ENCODE assay signal across 10 cellular contexts in genomic region chr2:190530211-190530639, GRCh38. TPM values are rescaled to one million over a fixed set of nuclear protein-coding genes. Genes with fewer than 3 reads are reported as not detected.
DNase-seq lines count a peak whose midpoint lies in the region; ATAC-seq lines count a peak whose summit lies in the region.
"Had no signal": no experiment of that assay in that cellular context is flagged by ENCODE, and none has a peak within 500 bp of the region (broad histone marks: within the 10 kb centered on the region; RNA-seq: fewer than 3 reads in every experiment).

No MANE protein-coding gene starts in this region.

- no peaks in the 10 kb centered on the region for H3K9me3 Mint-ChIP-seq in activated naive CD4-positive, alpha-beta T cell treated with anti-CD3 and anti-CD28 coated beads, Interleukin-2, amount 50 U/mL, for 24 hours
- H3K9me3 Mint-ChIP-seq in T-cell = no peaks in the 10 kb centered on the region
- no peaks in the 10 kb centered on the region for H3K9me3 Mint-ChIP-seq in stimulated activated effector memory CD8-positive, alpha-beta T cell treated with anti-CD3 and anti-CD28 coated beads, Interleukin-12 subunit alpha, Interleukin-12 subunit beta, amount 100 ng/mL, for 72 hours

- H3K36me3 Mint-ChIP-seq in activated naive CD4-positive, alpha-beta T cell treated with anti-CD3 and anti-CD28 coated beads, Interleukin-2, amount 50 U/mL, for 24 hours = no peaks in the 10 kb centered on the region
- H3K36me3 Mint-ChIP-seq in T-cell = peaks cover 3% of the 10 kb centered on the region
- peaks cover 9% of the 10 kb centered on the region for H3K36me3 Mint-ChIP-seq in stimulated activated effector memory CD8-positive, alpha-beta T cell treated with anti-CD3 and anti-CD28 coated beads, Interleukin-12 subunit alpha, Interleukin-12 subunit beta, amount 100 ng/mL, for 72 hours

- H3K27ac Mint-ChIP-seq in activated naive CD4-positive, alpha-beta T cell treated with anti-CD3 and anti-CD28 coated beads, Interleukin-2, amount 50 U/mL, for 24 hours = peak overlapping the region; percentile 52
- H3K27ac Mint-ChIP-seq in T-cell = peak overlapping the region; percentile 20 to 66
- H3K27ac Mint-ChIP-seq in stimulated activated effector memory CD8-positive, alpha-beta T cell treated with anti-CD3 and anti-CD28 coated beads, Interleukin-12 subunit alpha, Interleukin-12 subunit beta, amount 100 ng/mL, for 72 hours = peak overlapping the region; percentile 13

- no peak overlapping the region for H3K4me3 Mint-ChIP-seq in activated naive CD4-positive, alpha-beta T cell treated with anti-CD3 and anti-CD28 coated beads, Interleukin-2, amount 50 U/mL, for 24 hours
- peak overlapping the region in 2 of 3 donors; percentile 4 to 5 for H3K4me3 Mint-ChIP-seq in T-cell
- H3K4me3 Mint-ChIP-seq in stimulated activated effector memory CD8-positive, alpha-beta T cell treated with anti-CD3 and anti-CD28 coated beads, Interleukin-12 subunit alpha, Interleukin-12 subunit beta, amount 100 ng/mL, for 72 hours = no peak overlapping the region

- H3K27me3 Mint-ChIP-seq in activated naive CD4-positive, alpha-beta T cell treated with anti-CD3 and anti-CD28 coated beads, Interleukin-2, amount 50 U/mL, for 24 hours = no peaks in the 10 kb centered on the region
- H3K27me3 Mint-ChIP-seq in T-cell = no peaks in the 10 kb centered on the region

- no peak for DNase-seq in activated naive CD4-positive, alpha-beta T cell treated with Interleukin-2 at 50 U/mL for 16 hours
- DNase-seq in T-cell = no peak
- DNase-seq in globus pallidus (ENCODE audit: low spot score) = peak; percentile 45
- no peak for DNase-seq in stimulated activated effector memory CD8-positive, alpha-beta T cell treated with anti-CD3 and anti-CD28 coated beads, Interleukin-12 subunit alpha, Interleukin-12 subunit beta, amount 100 ng/mL, for 72 hours (ENCODE audit: low spot score in 2 of 2)
- no peak for DNase-seq in NCI-H446 (lab: John Stamatoyannopoulos, UW)
- DNase-seq in mesenteric fat pad (ENCODE audit: low spot score) = no peak
- DNase-seq: posterior cingulate gyrus, T1000 had no signal

- CTCF ChIA-PET in T-cell (lab: Charles Lee) = no interaction called here

- POLR2A ChIA-PET in T-cell (lab: Charles Lee) = no interaction called here

- ATAC-seq in T-cell (replicated peaks in 1 of 4) = no peak
- ATAC-seq in stimulated activated effector memory CD8-positive, alpha-beta T cell treated with anti-CD3 and anti-CD28 coated beads, Interleukin-12 subunit alpha, Interleukin-12 subunit beta, amount 100 ng/mL, for 72 hours = no peak
- no peak for ATAC-seq in GM21367 (IDR thresholded peaks at IDR 0.05; ENCODE audit: unreplicated experiment)

- H3K4me1 Mint-ChIP-seq in activated naive CD4-positive, alpha-beta T cell treated with anti-CD3 and anti-CD28 coated beads, Interleukin-2, amount 50 U/mL, for 24 hours = peaks cover 86% of the 10 kb centered on the region
- peaks cover 77 to 86% (median 78%) of the 10 kb centered on the region in 3 donors for H3K4me1 Mint-ChIP-seq in T-cell
- peaks cover 57% of the 10 kb centered on the region for H3K4me1 Mint-ChIP-seq in stimulated activated effector memory CD8-positive, alpha-beta T cell treated with anti-CD3 and anti-CD28 coated beads, Interleukin-12 subunit alpha, Interleukin-12 subunit beta, amount 100 ng/mL, for 72 hours

RNA-seq across cellular contexts. Expression of gene NEMP2, which starts 4.3 kb away (rescaled TPM):
- total RNA-seq in T-cell = 10 to 100 TPM; 11.1 to 16.2 (median 15.3) TPM
- 6.5 TPM for total RNA-seq in mesenteric fat pad

Comparison
In these comparisons a context has a peak if more than half of its experiments do, and no peak if none do; other contexts are left out.
1. H3K4me3 Mint-ChIP-seq: peak in T-cell (2 of 3); none in activated naive CD4-positive, alpha-beta T cell treated with anti-CD3 and anti-CD28 coated beads, Interleukin-2, amount 50 U/mL, for 24 hours (single experiment) and stimulated activated effector memory CD8-positive, alpha-beta T cell treated with anti-CD3 and anti-CD28 coated beads, Interleukin-12 subunit alpha, Interleukin-12 subunit beta, amount 100 ng/mL, for 72 hours (single experiment).
2. Peak in every context shown above with its lines, with median percentiles within 50 percentile points of each other: H3K27ac Mint-ChIP-seq.